ENCODE assay signal across 1 cellular context in genomic region chr6:169162249-169162967, GRCh38.
TF ChIP-seq lines count a peak whose summit lies in the region.

No MANE protein-coding gene starts in this region.

TF ChIP-seq in IMR-90, 13 proteins besides CTCF, POLR2A, EP300 and RAD21 (continued from another document):
- TF ChIP-seq USF2 (IDR thresholded peaks at IDR 0.05; ENCODE audit: low read depth, low read length) (no peak), SMC3 (IDR thresholded peaks at IDR 0.05; ENCODE audit: low read depth, low read length) (no peak)
- TF ChIP-seq, protein P1, sequence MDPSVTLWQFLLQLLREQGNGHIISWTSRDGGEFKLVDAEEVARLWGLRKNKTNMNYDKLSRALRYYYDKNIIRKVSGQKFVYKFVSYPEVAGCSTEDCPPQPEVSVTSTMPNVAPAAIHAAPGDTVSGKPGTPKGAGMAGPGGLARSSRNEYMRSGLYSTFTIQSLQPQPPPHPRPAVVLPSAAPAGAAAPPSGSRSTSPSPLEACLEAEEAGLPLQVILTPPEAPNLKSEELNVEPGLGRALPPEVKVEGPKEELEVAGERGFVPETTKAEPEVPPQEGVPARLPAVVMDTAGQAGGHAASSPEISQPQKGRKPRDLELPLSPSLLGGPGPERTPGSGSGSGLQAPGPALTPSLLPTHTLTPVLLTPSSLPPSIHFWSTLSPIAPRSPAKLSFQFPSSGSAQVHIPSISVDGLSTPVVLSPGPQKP (IDR thresholded peaks at IDR 0.05; ENCODE audit: borderline replicate concordance, low read depth, low read length) = no peak
